Comparison of ENCODE assay signal across 32 cellular contexts in genomic region chr1:60591583-60591982, GRCh38.
"Had no signal": no experiment of that assay in that cellular context is flagged by ENCODE, and none has a peak within 500 bp of the region (broad histone marks: within the 10 kb centered on the region; RNA-seq: fewer than 3 reads in every experiment).

No MANE protein-coding gene starts in this region.

- H3K27me3 Mint-ChIP-seq: activated CD4-positive, alpha-beta memory T cell treated with anti-CD3 and anti-CD28 coated beads, Interleukin-2, amount 10 ng/mL, durations not matched to agents 7 days and 5 days; activated CD4-positive, alpha-beta T cell treated with anti-CD3 and anti-CD28 coated beads, Interleukin-2, amount 10 ng/mL, durations not matched to agents 7 days and 5 days; activated naive CD4-positive, alpha-beta T cell treated with anti-CD3 and anti-CD28 coated beads, Interleukin-2, amount 10 ng/mL, durations not matched to agents 7 days and 5 days; activated naive CD8-positive, alpha-beta T cell treated with anti-CD3 and anti-CD28 coated beads, Interleukin-2, amount 10 ng/mL, durations not matched to agents 7 days and 5 days; activated T-cell treated with anti-CD3 and anti-CD28 coated beads, Interleukin-2, amount 50 U/mL, for 24 hours; brain; dendritic cell treated with granulocyte-macrophage colony-stimulating factor and Interleukin-4, amounts not matched to agents 40 ng/mL and 50 ng/mL, for 4 days had no signal

- H3K4me3 ChIP-seq: ascending aorta, breast epithelium, cardiac muscle cell, coronary artery, dorsolateral prefrontal cortex, gastrocnemius medialis had no signal

- H3K27ac ChIP-seq: ascending aorta, breast epithelium, cardiac muscle cell, coronary artery, dorsolateral prefrontal cortex, epithelial cell of prostate, gastrocnemius medialis had no signal

- H3K4me1 Mint-ChIP-seq: activated CD4-positive, alpha-beta memory T cell treated with anti-CD3 and anti-CD28 coated beads, Interleukin-2, amount 10 ng/mL, durations not matched to agents 7 days and 5 days; activated CD4-positive, alpha-beta T cell treated with anti-CD3 and anti-CD28 coated beads, Interleukin-2, amount 10 ng/mL, durations not matched to agents 7 days and 5 days; activated naive CD4-positive, alpha-beta T cell treated with anti-CD3 and anti-CD28 coated beads, Interleukin-2, amount 10 ng/mL, durations not matched to agents 7 days and 5 days; activated naive CD8-positive, alpha-beta T cell treated with anti-CD3 and anti-CD28 coated beads, Interleukin-2, amount 10 ng/mL, durations not matched to agents 7 days and 5 days; endodermal cell had no signal

- H3K27me3 ChIP-seq: ascending aorta, breast epithelium, cardiac muscle cell, dorsolateral prefrontal cortex, gastrocnemius medialis had no signal

- DNase-seq: activated CD4-positive, alpha-beta memory T cell treated with anti-CD3 and anti-CD28 coated beads, Interleukin-2, amount 10 ng/mL, durations not matched to agents 7 days and 5 days; activated CD4-positive, alpha-beta T cell treated with anti-CD3 and anti-CD28 coated beads for 1 hour; activated CD4-positive, alpha-beta T cell treated with anti-CD3 and anti-CD28 coated beads for 4 hours; activated CD4-positive, alpha-beta T cell treated with anti-CD3 and anti-CD28 coated beads, Interleukin-2, amount 10 ng/mL, durations not matched to agents 7 days and 5 days; activated CD4-positive, alpha-beta T cell treated with anti-CD3 and anti-CD28 coated beads, Interleukin-2, amount 50 U/mL, for 4 hours; activated CD8-positive, alpha-beta memory T cell treated with anti-CD3 and anti-CD28 coated beads, Interleukin-2, amount 50 U/mL, for 48 hours; activated gamma-delta T cell; activated naive CD4-positive, alpha-beta T cell; activated naive CD4-positive, alpha-beta T cell treated with anti-CD3 and anti-CD28 coated beads, Interleukin-2, amount 10 ng/mL, durations not matched to agents 7 days and 5 days; activated naive CD8-positive, alpha-beta T cell treated with anti-CD3 and anti-CD28 coated beads, Interleukin-2, amount 10 ng/mL, durations not matched to agents 7 days and 5 days; activated T-cell treated with anti-CD3 and anti-CD28 coated beads for 4 hours; activated T-cell treated with anti-CD3 and anti-CD28 coated beads, Interleukin-2, amount 50 U/mL, for 24 hours; activated T-cell treated with anti-CD3 and anti-CD28 coated beads, Interleukin-2, amount 50 U/mL, for 72 hours; central memory CD4-positive, alpha-beta T cell; cerebellar nuclear complex; dorsolateral prefrontal cortex; effector memory CD4-positive, alpha-beta T cell; endodermal cell; foreskin fibroblast; gastrocnemius medialis; glutamatergic neuron; T-helper 2 cell had no signal

- H3K4me3 Mint-ChIP-seq: activated CD4-positive, alpha-beta memory T cell treated with anti-CD3 and anti-CD28 coated beads, Interleukin-2, amount 10 ng/mL, durations not matched to agents 7 days and 5 days; activated CD4-positive, alpha-beta T cell treated with anti-CD3 and anti-CD28 coated beads, Interleukin-2, amount 10 ng/mL, durations not matched to agents 7 days and 5 days; activated naive CD4-positive, alpha-beta T cell treated with anti-CD3 and anti-CD28 coated beads, Interleukin-2, amount 10 ng/mL, durations not matched to agents 7 days and 5 days; activated naive CD8-positive, alpha-beta T cell treated with anti-CD3 and anti-CD28 coated beads, Interleukin-2, amount 10 ng/mL, durations not matched to agents 7 days and 5 days; activated T-cell treated with anti-CD3 and anti-CD28 coated beads, Interleukin-2, amount 50 U/mL, for 24 hours; activated T-cell treated with anti-CD3 and anti-CD28 coated beads, Interleukin-2, amount 50 U/mL, for 72 hours; brain; dendritic cell treated with granulocyte-macrophage colony-stimulating factor and Interleukin-4, amounts not matched to agents 40 ng/mL and 50 ng/mL, for 4 days; endodermal cell had no signal

- H3K27ac Mint-ChIP-seq: activated CD4-positive, alpha-beta memory T cell treated with anti-CD3 and anti-CD28 coated beads, Interleukin-2, amount 10 ng/mL, durations not matched to agents 7 days and 5 days; activated CD4-positive, alpha-beta T cell treated with anti-CD3 and anti-CD28 coated beads, Interleukin-2, amount 10 ng/mL, durations not matched to agents 7 days and 5 days; activated naive CD4-positive, alpha-beta T cell treated with anti-CD3 and anti-CD28 coated beads, Interleukin-2, amount 10 ng/mL, durations not matched to agents 7 days and 5 days; activated naive CD4-positive, alpha-beta T cell treated with anti-CD3 and anti-CD28 coated beads, Interleukin-2, amount 50 U/mL, for 72 hours; activated naive CD8-positive, alpha-beta T cell treated with anti-CD3 and anti-CD28 coated beads, Interleukin-2, amount 10 ng/mL, durations not matched to agents 7 days and 5 days; activated T-cell treated with anti-CD3 and anti-CD28 coated beads, Interleukin-2, amount 50 U/mL, for 24 hours; activated T-cell treated with anti-CD3 and anti-CD28 coated beads, Interleukin-2, amount 50 U/mL, for 72 hours; brain; dendritic cell treated with granulocyte-macrophage colony-stimulating factor and Interleukin-4, amounts not matched to agents 40 ng/mL and 50 ng/mL, for 4 days; endodermal cell had no signal

- H3K36me3 Mint-ChIP-seq: activated naive CD4-positive, alpha-beta T cell treated with anti-CD3 and anti-CD28 coated beads, Interleukin-2, amount 10 ng/mL, durations not matched to agents 7 days and 5 days; activated naive CD4-positive, alpha-beta T cell treated with anti-CD3 and anti-CD28 coated beads, Interleukin-2, amount 50 U/mL, for 72 hours; activated naive CD8-positive, alpha-beta T cell treated with anti-CD3 and anti-CD28 coated beads, Interleukin-2, amount 10 ng/mL, durations not matched to agents 7 days and 5 days had no signal

- H3K4me1 ChIP-seq: ascending aorta, breast epithelium, gastrocnemius medialis had no signal

- FAIRE-seq: endothelial cell of umbilical vein had no signal

- H3K9me3 Mint-ChIP-seq: activated CD4-positive, alpha-beta memory T cell treated with anti-CD3 and anti-CD28 coated beads, Interleukin-2, amount 10 ng/mL, durations not matched to agents 7 days and 5 days; activated naive CD8-positive, alpha-beta T cell treated with anti-CD3 and anti-CD28 coated beads, Interleukin-2, amount 10 ng/mL, durations not matched to agents 7 days and 5 days had no signal

- H3K9me3 ChIP-seq: ascending aorta, gastrocnemius medialis had no signal

- H3K36me3 ChIP-seq: ascending aorta, breast epithelium, cardiac muscle cell, gastrocnemius medialis had no signal

- ATAC-seq: activated naive CD4-positive, alpha-beta T cell treated with anti-CD3 and anti-CD28 coated beads, Interleukin-2, amount 50 U/mL, for 72 hours; activated T-cell treated with anti-CD3 and anti-CD28 coated beads, Interleukin-2, amount 50 U/mL, for 72 hours; esophagus mucosa; gastrocnemius medialis had no signal
